7 cellular contexts compared by ENCODE assay signal in the genomic region with DNA sequence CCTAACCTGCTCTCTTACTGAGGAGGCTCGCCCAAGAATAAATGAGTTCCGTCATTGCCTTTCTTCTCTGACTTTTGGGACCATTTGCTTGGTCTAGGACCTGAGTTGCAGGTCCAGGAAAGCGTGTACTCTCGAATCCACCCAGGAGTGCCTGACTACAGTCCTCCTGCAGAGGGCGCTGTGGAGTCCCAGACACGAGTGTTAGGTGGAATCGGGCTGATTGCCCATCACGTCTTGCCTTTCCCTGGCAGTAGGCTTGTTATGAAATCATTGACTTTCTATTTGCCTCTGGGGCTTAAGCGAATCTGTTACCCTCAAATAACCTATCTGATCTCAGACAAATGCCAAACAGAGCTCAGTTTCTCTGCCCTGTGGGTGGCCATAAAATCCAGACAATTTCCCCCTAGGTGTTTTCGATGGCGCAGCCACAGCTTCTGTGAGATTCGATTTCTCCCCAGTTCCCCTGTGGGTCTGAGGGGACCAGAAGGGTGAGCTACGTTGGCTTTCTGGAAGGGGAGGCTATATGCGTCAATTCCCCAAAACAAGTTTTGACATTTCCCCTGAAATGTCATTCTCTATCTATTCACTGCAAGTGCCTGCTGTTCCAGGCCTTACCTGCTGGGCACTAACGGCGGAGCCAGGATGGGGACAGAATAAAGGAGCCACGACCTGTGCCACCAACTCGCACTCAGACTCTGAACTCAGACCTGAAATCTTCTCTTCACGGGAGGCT. TPM values are rescaled to one million over a fixed set of nuclear protein-coding genes. Genes with fewer than 3 reads are reported as not detected.
DNase-seq lines count a peak whose midpoint lies in the region; TF ChIP-seq lines count a peak whose summit lies in the region.

A gene with protein sequence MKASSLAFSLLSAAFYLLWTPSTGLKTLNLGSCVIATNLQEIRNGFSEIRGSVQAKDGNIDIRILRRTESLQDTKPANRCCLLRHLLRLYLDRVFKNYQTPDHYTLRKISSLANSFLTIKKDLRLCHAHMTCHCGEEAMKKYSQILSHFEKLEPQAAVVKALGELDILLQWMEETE (plus strand): TSS at position 685 of the 733 bp plus-strand sequence. CDS start 230 bp downstream, outside the sequence.

- in situ Hi-C loops in T47D (cut with HindIII; ENCODE audit: low pct_unique_long_range_greater_than_20kb, low sequenced_read_pairs), result no loop called here

- H3K4me3 ChIP-seq in GM12875 (ENCODE audit: low read depth, low read length) (peak within 1 kb of the TSS; percentile 6), WERI-Rb-1 (ENCODE audit: low read depth, low read length) (no peak within 1 kb of the TSS), kidney epithelial cell (ENCODE audit: low read depth, low read length) (no peak within 1 kb of the TSS)

- H3K9me3 ChIP-seq in WERI-Rb-1 (ENCODE audit: severe bottlenecking), result no peaks in the 10 kb centered on the region

- TF ChIP-seq CTCF in GM12875 (IDR thresholded peaks at IDR 0.05; ENCODE audit: borderline replicate concordance, insufficient read depth, low read depth, low read length) (peak; percentile 92), WERI-Rb-1 (IDR thresholded peaks at IDR 0.05; ENCODE audit: low read depth, low read length) (peak; percentile 100), kidney epithelial cell (IDR thresholded peaks at IDR 0.05; ENCODE audit: insufficient read depth, low read length, poor library complexity, severe bottlenecking) (peak; percentile 88)

- peak; percentile 71 for DNase-seq in NCI-H128 (lab: John Stamatoyannopoulos, UW; ENCODE audit: unreplicated experiment)
- peak; percentile 90 for DNase-seq in WERI-Rb-1
- DNase-seq in T47D (ENCODE audit: low read depth in 1 of 2, low spot score in 1 of 2), result peak; percentile 26 to 92
- no peak for DNase-seq in kidney epithelial cell (ENCODE audit: low read depth)
- peak; percentile 88 for DNase-seq in stimulated activated CD4-positive, alpha-beta T cell treated with anti-CD3 and anti-CD28 coated beads, Interleukin-4, amount 100 ng/mL, for 1 hour
- DNase-seq in cerebellar nuclear complex (lab: John Stamatoyannopoulos, UW), result no peak

- no peak within 1 kb of the TSS for H3K27ac ChIP-seq in WERI-Rb-1

- peaks cover 92% of the 10 kb centered on the region for H3K27me3 ChIP-seq in WERI-Rb-1 (ENCODE audit: insufficient read depth, low read depth, severe bottlenecking)
- peaks cover 6% of the 10 kb centered on the region for H3K27me3 ChIP-seq in kidney epithelial cell (ENCODE audit: control insufficient read depth, insufficient read depth, low read length)

- H3K36me3 ChIP-seq in WERI-Rb-1 (no peaks in the 10 kb centered on the region), kidney epithelial cell (ENCODE audit: control insufficient read depth, insufficient read depth, low read length) (no peaks in the 10 kb centered on the region)

RNA-seq across cellular contexts. Expression of the gene that starts here (rescaled TPM):
- total RNA-seq in kidney epithelial cell, result not detected in 2 replicates

Comparison
In these comparisons a context has a peak if more than half of its experiments do, and no peak if none do; other contexts are left out.
1. DNase-seq: peak in NCI-H128 (single experiment), WERI-Rb-1 (single experiment), T47D (2 of 2) and stimulated activated CD4-positive, alpha-beta T cell treated with anti-CD3 and anti-CD28 coated beads, Interleukin-4, amount 100 ng/mL, for 1 hour (single experiment); none in kidney epithelial cell (single experiment) and cerebellar nuclear complex (0 of 2).
2. Peak in every context shown above with its lines, with median percentiles within 50 percentile points of each other: CTCF ChIP-seq.